8 cellular contexts compared by ENCODE assay signal in the genomic region with DNA sequence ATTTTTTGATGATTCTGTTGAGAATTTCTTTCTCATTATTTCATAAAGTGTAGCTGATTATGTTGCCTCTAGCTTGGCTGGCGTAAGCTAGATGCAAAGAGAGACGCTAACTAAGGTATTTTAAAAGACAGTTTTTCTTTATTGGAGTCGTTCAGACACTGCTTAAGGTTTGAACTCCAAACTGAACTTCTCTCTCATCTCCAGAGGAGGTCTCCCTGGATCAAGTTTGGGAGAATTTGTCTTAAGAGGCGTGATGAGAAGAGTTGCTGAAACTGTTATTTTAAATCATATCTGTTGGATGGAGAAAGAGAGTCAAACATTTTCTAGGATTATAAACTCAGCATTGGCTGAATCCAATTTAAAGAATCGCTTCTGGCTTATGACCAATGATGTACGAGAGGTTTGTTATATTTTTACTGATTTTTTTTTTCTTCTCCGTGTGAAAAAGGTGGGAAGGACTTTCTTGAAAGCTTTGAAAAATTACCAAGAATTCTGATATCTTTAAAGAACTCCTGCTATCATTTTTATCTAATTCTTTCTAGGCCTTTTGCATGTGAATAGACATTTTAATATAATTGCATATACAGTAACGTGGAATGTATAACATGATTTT. TPM values are rescaled to one million over a fixed set of nuclear protein-coding genes. Genes with fewer than 3 reads are reported as not detected.
DNase-seq lines count a peak whose midpoint lies in the region; ATAC-seq, FAIRE-seq and TF ChIP-seq lines count a peak whose summit lies in the region.

No MANE protein-coding gene starts in this region.

- CTCF ChIA-PET in AG04449 (lab: Yijun Ruan, JAX) = interaction anchor here (0.6 to 4.7 kb wide), 58 partner anchors 9 to 684 kb away, joined by 3 to 50 read pairs (median 4); a partner anchor contains a TSS

- no peak for ATAC-seq in stimulated activated naive CD8-positive, alpha-beta T cell treated with anti-CD3 and anti-CD28 coated beads, Interleukin-15, Interleukin-2, amounts not matched to agents 100 U/mL and 50 U/mL, for 24 hours

- no peak overlapping the region for H3K4me3 ChIP-seq in AG04449 (ENCODE audit: low read depth, low read length)

- FAIRE-seq in GM19239 (lab: Jason Lieb, UNC) (peak; percentile 88), colon (lab: Jason Lieb, UNC) (peak; percentile 5)

- no peak for DNase-seq in AG04449 (ENCODE audit: low read depth, low spot score)
- DNase-seq in GM19239 (ENCODE audit: insufficient read length, low spot score) = no peak
- DNase-seq in NCI-H82 (lab: John Stamatoyannopoulos, UW) = peak; percentile 86
- DNase-seq in lung microvascular endothelial cell (ENCODE audit: low read depth in 2 of 2) = peak; percentile 73 to 87
- no peak for DNase-seq in stimulated activated naive CD8-positive, alpha-beta T cell treated with anti-CD3 and anti-CD28 coated beads, Interleukin-15, Interleukin-2, amounts not matched to agents 100 U/mL and 50 U/mL, for 24 hours
- no peak for DNase-seq in stimulated activated CD4-positive, alpha-beta T cell treated with anti-CD3 and anti-CD28 coated beads, Interleukin-4, amount 100 ng/mL, for 24 hours
- DNase-seq in activated gamma-delta T cell treated with Interleukin-2 at 50 U/mL for 16 hours = no peak

- POLR2A ChIA-PET in AG04449 (lab: Yijun Ruan, JAX) = interaction anchor here (1.7 kb wide), 1 partner anchor 135 kb away, joined by 9 read pairs; a partner anchor contains a TSS

- TF ChIP-seq CTCF in AG04449 (IDR thresholded peaks at IDR 0.05; ENCODE audit: insufficient read depth, low read length, missing control alignments) = peak; percentile 70

RNA-seq across cellular contexts. Expression of a gene that starts 34.0 kb away (rescaled TPM):
- 2.2 and 3.0 TPM in 2 replicates for total RNA-seq in lung microvascular endothelial cell

Comparison
In these comparisons a context has a peak if more than half of its experiments do, and no peak if none do; other contexts are left out.
1. DNase-seq: peak in NCI-H82 (single experiment) and lung microvascular endothelial cell (2 of 2); none in AG04449 (single experiment), GM19239 (single experiment), stimulated activated naive CD8-positive, alpha-beta T cell treated with anti-CD3 and anti-CD28 coated beads, Interleukin-15, Interleukin-2, amounts not matched to agents 100 U/mL and 50 U/mL, for 24 hours (single experiment), stimulated activated CD4-positive, alpha-beta T cell treated with anti-CD3 and anti-CD28 coated beads, Interleukin-4, amount 100 ng/mL, for 24 hours (single experiment) and activated gamma-delta T cell treated with Interleukin-2 at 50 U/mL for 16 hours (single experiment).